Comparison of ENCODE assay signal across 25 cellular contexts in the genomic region with DNA sequence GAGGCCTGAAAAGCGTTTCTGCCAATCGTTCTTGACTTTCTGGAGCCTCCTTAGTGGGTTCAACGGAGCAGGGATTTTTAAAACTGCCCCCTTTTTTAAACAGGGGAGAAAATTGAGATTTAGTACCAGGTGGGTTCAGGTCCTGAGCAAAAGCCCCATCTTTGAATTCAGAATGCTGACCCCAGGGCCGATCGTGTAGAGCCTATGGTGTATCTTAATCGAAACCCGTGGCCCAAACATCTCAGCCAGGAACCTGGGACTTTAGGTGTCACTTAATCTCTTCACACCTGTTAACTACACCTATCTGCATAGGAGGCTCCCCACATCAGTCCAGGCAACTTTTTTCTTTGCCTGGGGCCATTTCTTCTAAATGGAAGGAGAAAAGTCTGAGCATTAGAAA. TPM values are rescaled to one million over a fixed set of nuclear protein-coding genes. Genes with fewer than 3 reads are reported as not detected.
"Had no signal": no experiment of that assay in that cellular context is flagged by ENCODE, and none has a peak within 500 bp of the region (broad histone marks: within the 10 kb centered on the region; RNA-seq: fewer than 3 reads in every experiment).

No MANE protein-coding gene starts in this region.

- H3K9me3 Mint-ChIP-seq: activated CD4-positive, alpha-beta memory T cell treated with anti-CD3 and anti-CD28 coated beads, Interleukin-2, amount 10 ng/mL, durations not matched to agents 7 days and 5 days; activated naive CD4-positive, alpha-beta T cell treated with anti-CD3 and anti-CD28 coated beads, Interleukin-2, amount 10 ng/mL, durations not matched to agents 7 days and 5 days; activated naive CD8-positive, alpha-beta T cell treated with anti-CD3 and anti-CD28 coated beads, Interleukin-2, amount 50 U/mL, for 24 hours; memory B cell; nephron; stimulated activated memory B cell treated with anti-CD40 and anti-IgM and Interleukin-4, amounts not matched to agents 10 μg/mL and 1 μg/mL and 100 μg/mL, for 72 hours had no signal

- H3K27ac Mint-ChIP-seq: activated CD4-positive, alpha-beta memory T cell treated with anti-CD3 and anti-CD28 coated beads, Interleukin-2, amount 10 ng/mL, durations not matched to agents 7 days and 5 days; activated CD4-positive, alpha-beta T cell treated with anti-CD3 and anti-CD28 coated beads, Interleukin-2, amount 10 ng/mL, durations not matched to agents 24 days and 14 days; activated naive CD4-positive, alpha-beta T cell treated with anti-CD3 and anti-CD28 coated beads, Interleukin-2, amount 10 ng/mL, durations not matched to agents 7 days and 5 days; activated naive CD8-positive, alpha-beta T cell treated with anti-CD3 and anti-CD28 coated beads, Interleukin-2, amount 50 U/mL, for 24 hours; memory B cell; nephron; stimulated activated memory B cell treated with anti-CD40 and anti-IgM and Interleukin-4, amounts not matched to agents 10 μg/mL and 1 μg/mL and 100 μg/mL, for 72 hours had no signal

- H3K9me3 ChIP-seq: body of pancreas, heart left ventricle, transverse colon had no signal

- H3K36me3 Mint-ChIP-seq: memory B cell; stimulated activated memory B cell treated with anti-CD40 and anti-IgM and Interleukin-4, amounts not matched to agents 10 μg/mL and 1 μg/mL and 100 μg/mL, for 72 hours had no signal

- H3K36me3 ChIP-seq: heart left ventricle, stomach, transverse colon had no signal

- H3K27ac ChIP-seq: body of pancreas, parathyroid adenoma, stomach, transverse colon had no signal

- H3K4me1 ChIP-seq: parathyroid adenoma had no signal

- H3K4me3 ChIP-seq: body of pancreas, heart left ventricle, stomach, transverse colon had no signal

- H3K4me1 Mint-ChIP-seq: activated CD4-positive, alpha-beta T cell treated with anti-CD3 and anti-CD28 coated beads, Interleukin-2, amount 10 ng/mL, durations not matched to agents 24 days and 14 days had no signal

- DNase-seq: activated CD4-positive, alpha-beta memory T cell treated with anti-CD3 and anti-CD28 coated beads, Interleukin-2, amount 10 ng/mL, durations not matched to agents 7 days and 5 days; activated CD4-positive, alpha-beta T cell treated with anti-CD3 and anti-CD28 coated beads, Interleukin-2, amount 10 ng/mL, durations not matched to agents 24 days and 14 days; activated effector memory CD4-positive, alpha-beta T cell treated with anti-CD3 and anti-CD28 coated beads, Interleukin-2, amount 50 U/mL, for 16 hours; activated naive CD4-positive, alpha-beta T cell treated with anti-CD3 and anti-CD28 coated beads, Interleukin-2, amount 10 ng/mL, durations not matched to agents 7 days and 5 days; activated naive CD8-positive, alpha-beta T cell treated with anti-CD3 and anti-CD28 coated beads, Interleukin-2, amount 50 U/mL, for 24 hours; body of pancreas; heart left ventricle; left ventricle myocardium superior; small intestine; stimulated activated CD4-positive, alpha-beta T cell treated with anti-CD3 and anti-CD28 coated beads, Interleukin-15, amount 100 ng/mL, for 24 hours; stomach; transverse colon had no signal

- H3K4me3 Mint-ChIP-seq: activated CD4-positive, alpha-beta memory T cell treated with anti-CD3 and anti-CD28 coated beads, Interleukin-2, amount 10 ng/mL, durations not matched to agents 7 days and 5 days; activated CD4-positive, alpha-beta T cell treated with anti-CD3 and anti-CD28 coated beads, Interleukin-2, amount 10 ng/mL, durations not matched to agents 24 days and 14 days; activated naive CD4-positive, alpha-beta T cell treated with anti-CD3 and anti-CD28 coated beads, Interleukin-2, amount 10 ng/mL, durations not matched to agents 7 days and 5 days; activated naive CD8-positive, alpha-beta T cell treated with anti-CD3 and anti-CD28 coated beads, Interleukin-2, amount 50 U/mL, for 24 hours; memory B cell; nephron; stimulated activated memory B cell treated with anti-CD40 and anti-IgM and Interleukin-4, amounts not matched to agents 10 μg/mL and 1 μg/mL and 100 μg/mL, for 72 hours had no signal

- ATAC-seq: activated CD4-positive, CD25-positive, alpha-beta regulatory T cell treated with anti-CD3 and anti-CD28 coated beads, Interleukin-2, amount 50 U/mL, for 24 hours; activated naive CD8-positive, alpha-beta T cell treated with anti-CD3 and anti-CD28 coated beads, Interleukin-2, amount 50 U/mL, for 24 hours; body of pancreas; heart left ventricle; left ventricle myocardium superior; sciatic nerve; SK-N-SH treated with all-trans-retinoic acid at 6 μM for 48 hours; stimulated activated memory B cell treated with anti-CD40 and anti-IgM and Interleukin-4, amounts not matched to agents 10 μg/mL and 1 μg/mL and 100 μg/mL, for 72 hours had no signal

RNA-seq across cellular contexts. Expression of a gene that starts 6.4 kb away (rescaled TPM):
- total RNA-seq: activated CD4-positive, alpha-beta memory T cell treated with anti-CD3 and anti-CD28 coated beads, Interleukin-2, amount 10 ng/mL, durations not matched to agents 7 days and 5 days; activated CD4-positive, alpha-beta T cell treated with anti-CD3 and anti-CD28 coated beads, Interleukin-2, amount 10 ng/mL, durations not matched to agents 24 days and 14 days; body of pancreas; chondrocyte; kidney epithelial cell; mononuclear cell; myocyte; sciatic nerve; stomach; T-helper 2 cell treated with Interferon-gamma antibody and Interleukin-4, amounts not matched to agents 100 ng/mL and 5 ng/mL, for 36 hours; temporal lobe; transverse colon had no signal
